13 cellular contexts compared by ENCODE assay signal in genomic region chr22:35777335-35777975, GRCh38. TPM values are rescaled to one million over a fixed set of nuclear protein-coding genes. Genes with fewer than 3 reads are reported as not detected.
DNase-seq lines count a peak whose midpoint lies in the region; ATAC-seq and TF ChIP-seq lines count a peak whose summit lies in the region.
"Had no signal": no experiment of that assay in that cellular context is flagged by ENCODE, and none has a peak within 500 bp of the region (broad histone marks: within the 10 kb centered on the region; RNA-seq: fewer than 3 reads in every experiment).

No MANE protein-coding gene starts in this region.

- H3K36me3 Mint-ChIP-seq in mesothelial cell of epicardium: peaks cover 9% of the 10 kb centered on the region
- H3K36me3 Mint-ChIP-seq in activated naive CD8-positive, alpha-beta T cell treated with anti-CD3 and anti-CD28 coated beads for 36 hours: no peaks in the 10 kb centered on the region

- H3K27ac Mint-ChIP-seq in mesothelial cell of epicardium: peak overlapping the region; percentile 11
- H3K27ac Mint-ChIP-seq in activated naive CD8-positive, alpha-beta T cell treated with anti-CD3 and anti-CD28 coated beads for 36 hours: no peak overlapping the region
- H3K27ac Mint-ChIP-seq: activated naive CD8-positive, alpha-beta T cell treated with anti-CD3 and anti-CD28 coated beads, Interleukin-2, amount 50 U/mL, for 24 hours; CD4-positive, alpha-beta T cell; naive thymus-derived CD4-positive, alpha-beta T cell; T-helper 2 cell treated with Interferon-gamma antibody and Interleukin-4, amounts not matched to agents 5 μg/mL and 100 μg/mL, for 36 hours had no signal

- TF ChIP-seq CTCF in AG10803 (conservative IDR thresholded peaks at IDR 0.05; ENCODE audit: low read length) (no peak), choroid plexus epithelial cell (conservative IDR thresholded peaks at IDR 0.05; ENCODE audit: low read depth, low read length) (no peak), mesothelial cell of epicardium (IDR thresholded peaks at IDR 0.05; ENCODE audit: unreplicated experiment) (no peak)

- no peaks in the 10 kb centered on the region for H3K9me3 Mint-ChIP-seq in mesothelial cell of epicardium
- H3K9me3 Mint-ChIP-seq in activated naive CD8-positive, alpha-beta T cell treated with anti-CD3 and anti-CD28 coated beads for 36 hours: no peaks in the 10 kb centered on the region
- H3K9me3 Mint-ChIP-seq: activated naive CD8-positive, alpha-beta T cell treated with anti-CD3 and anti-CD28 coated beads, Interleukin-2, amount 50 U/mL, for 24 hours; CD4-positive, alpha-beta T cell; naive thymus-derived CD4-positive, alpha-beta T cell; T-helper 2 cell treated with Interferon-gamma antibody and Interleukin-4, amounts not matched to agents 5 μg/mL and 100 μg/mL, for 36 hours had no signal

- DNase-seq in AG10803 (ENCODE audit: low read depth): peak; percentile 78
- DNase-seq in M059J (ENCODE audit: low read depth): peak; percentile 68
- DNase-seq in choroid plexus epithelial cell (ENCODE audit: low read depth): peak; percentile 87
- no peak for DNase-seq in mesothelial cell of epicardium (ENCODE audit: low spot score in 2 of 2, unreplicated experiment in 2 of 2)
- DNase-seq in HuH-7 (ENCODE audit: low spot score): no peak
- no peak for DNase-seq in activated naive CD8-positive, alpha-beta T cell treated with anti-CD3 and anti-CD28 coated beads for 36 hours
- DNase-seq: activated naive CD8-positive, alpha-beta T cell treated with anti-CD3 and anti-CD28 coated beads, Interleukin-2, amount 50 U/mL, for 24 hours; CD4-positive, alpha-beta T cell; naive thymus-derived CD4-positive, alpha-beta T cell; NCI-H1930 had no signal

- H3K4me3 ChIP-seq in AG10803 (ENCODE audit: low read length) (no peak overlapping the region), choroid plexus epithelial cell (ENCODE audit: low read depth, low read length) (no peak overlapping the region)

- H3K4me1 Mint-ChIP-seq in mesothelial cell of epicardium: peaks cover 14% of the 10 kb centered on the region
- H3K4me1 Mint-ChIP-seq in activated naive CD8-positive, alpha-beta T cell treated with anti-CD3 and anti-CD28 coated beads for 36 hours: no peaks in the 10 kb centered on the region
- H3K4me1 Mint-ChIP-seq: activated naive CD8-positive, alpha-beta T cell treated with anti-CD3 and anti-CD28 coated beads, Interleukin-2, amount 50 U/mL, for 24 hours; naive thymus-derived CD4-positive, alpha-beta T cell had no signal

- no peaks in the 10 kb centered on the region for H3K27me3 Mint-ChIP-seq in mesothelial cell of epicardium (ENCODE audit: low read depth)
- no peaks in the 10 kb centered on the region for H3K27me3 Mint-ChIP-seq in activated naive CD8-positive, alpha-beta T cell treated with anti-CD3 and anti-CD28 coated beads for 36 hours
- H3K27me3 Mint-ChIP-seq: CD4-positive, alpha-beta T cell had no signal

- no peak overlapping the region for H3K4me3 Mint-ChIP-seq in mesothelial cell of epicardium
- H3K4me3 Mint-ChIP-seq in activated naive CD8-positive, alpha-beta T cell treated with anti-CD3 and anti-CD28 coated beads for 36 hours: no peak overlapping the region
- H3K4me3 Mint-ChIP-seq: activated naive CD8-positive, alpha-beta T cell treated with anti-CD3 and anti-CD28 coated beads, Interleukin-2, amount 50 U/mL, for 24 hours; CD4-positive, alpha-beta T cell; naive thymus-derived CD4-positive, alpha-beta T cell; T-helper 2 cell treated with Interferon-gamma antibody and Interleukin-4, amounts not matched to agents 5 μg/mL and 100 μg/mL, for 36 hours had no signal

- ATAC-seq in GM21528 (IDR thresholded peaks at IDR 0.05; ENCODE audit: low FRiP score, unreplicated experiment): no peak
- no peak for ATAC-seq in GM18517 (IDR thresholded peaks at IDR 0.05; ENCODE audit: unreplicated experiment)
- ATAC-seq: activated naive CD8-positive, alpha-beta T cell treated with anti-CD3 and anti-CD28 coated beads, Interleukin-2, amount 50 U/mL, for 24 hours; naive thymus-derived CD4-positive, alpha-beta T cell had no signal

RNA-seq across cellular contexts. Expression of gene APOL5, which starts 59.8 kb away (rescaled TPM):
- total RNA-seq in M059J (2014; rRNA removed; shearing (Covaris generic)): not detected in 2 replicates
- total RNA-seq in mesothelial cell of epicardium: not detected in 3 replicates
- not detected for total RNA-seq in activated naive CD8-positive, alpha-beta T cell treated with anti-CD3 and anti-CD28 coated beads for 36 hours
- total RNA-seq: CD4-positive, alpha-beta T cell; naive thymus-derived CD4-positive, alpha-beta T cell had no signal

Comparison
In these comparisons a context has a peak if more than half of its experiments do, and no peak if none do; other contexts are left out.
1. DNase-seq: peak in AG10803 (single experiment), M059J (single experiment) and choroid plexus epithelial cell (single experiment); none in mesothelial cell of epicardium (0 of 2), HuH-7 (single experiment) and activated naive CD8-positive, alpha-beta T cell treated with anti-CD3 and anti-CD28 coated beads for 36 hours (single experiment).